In genomic region chr4:21529214-21529613, GRCh38 we compare ENCODE assay signal across 35 cellular contexts.
"Had no signal": no experiment of that assay in that cellular context is flagged by ENCODE, and none has a peak within 500 bp of the region (broad histone marks: within the 10 kb centered on the region; RNA-seq: fewer than 3 reads in every experiment).

No MANE protein-coding gene starts in this region.

- H3K27me3 ChIP-seq: adrenal gland, body of pancreas, brain microvascular endothelial cell, breast epithelium had no signal

- H3K4me3 ChIP-seq: adrenal gland, body of pancreas, breast epithelium had no signal

- ATAC-seq: activated CD8-positive, alpha-beta T cell treated with anti-CD3 and anti-CD28 coated beads for 36 hours; activated naive CD4-positive, alpha-beta T cell treated with anti-CD3 and anti-CD28 coated beads, Interleukin-2, amount 50 U/mL, for 72 hours; activated T-cell treated with anti-CD3 and anti-CD28 coated beads, Interleukin-2, amount 50 U/mL, for 4 hours; activated T-cell treated with anti-CD3 and anti-CD28 coated beads, Interleukin-2, amount 50 U/mL, for 72 hours; activated T-helper 17 cell treated with anti-CD3 and anti-CD28 coated beads, Interleukin-2, amount 50 U/mL, for 72 hours; body of pancreas had no signal

- H3K36me3 ChIP-seq: adrenal gland, brain microvascular endothelial cell, breast epithelium had no signal

- DNase-seq: activated B cell treated with CpG ODN at 0.5 μM for 24 hours; activated CD4-positive, alpha-beta memory T cell treated with anti-CD3 and anti-CD28 coated beads for 36 hours; activated CD4-positive, alpha-beta T cell treated with anti-CD3 and anti-CD28 coated beads for 4 hours; activated CD4-positive, alpha-beta T cell treated with anti-CD3 and anti-CD28 coated beads, Interleukin-2, amount 10 ng/mL, durations not matched to agents 24 days and 14 days; activated CD4-positive, alpha-beta T cell treated with anti-CD3 and anti-CD28 coated beads, Interleukin-2, amount 50 U/mL, for 1 hour; activated CD4-positive, alpha-beta T cell treated with anti-CD3 and anti-CD28 coated beads, Interleukin-2, amount 50 U/mL, for 4 hours; activated CD4-positive, CD25-positive, alpha-beta regulatory T cell treated with anti-CD3 and anti-CD28 coated beads, Interleukin-2, amount 50 U/mL, for 72 hours; activated CD8-positive, alpha-beta memory T cell treated with anti-CD3 and anti-CD28 coated beads, Interleukin-2, amount 50 U/mL, for 4 hours; activated CD8-positive, alpha-beta T cell treated with anti-CD3 and anti-CD28 coated beads for 36 hours; activated effector memory CD4-positive, alpha-beta T cell treated with anti-CD3 and anti-CD28 coated beads, Interleukin-2, amount 50 U/mL, for 16 hours; activated gamma-delta T cell treated with Interleukin-2 at 50 U/mL for 16 hours; activated naive CD4-positive, alpha-beta T cell; activated naive CD4-positive, alpha-beta T cell treated with anti-CD3 and anti-CD28 coated beads for 36 hours; activated naive CD4-positive, alpha-beta T cell treated with anti-CD3 and anti-CD28 coated beads, Interleukin-2, amount 50 U/mL, for 16 hours; activated naive CD8-positive, alpha-beta T cell treated with anti-CD3 and anti-CD28 coated beads for 36 hours; activated T-cell treated with anti-CD3 and anti-CD28 coated beads for 4 hours; activated T-cell treated with anti-CD3 and anti-CD28 coated beads, Interleukin-2, amount 50 U/mL, for 1 hour; activated T-cell treated with anti-CD3 and anti-CD28 coated beads, Interleukin-2, amount 50 U/mL, for 4 hours; activated T-cell treated with anti-CD3 and anti-CD28 coated beads, Interleukin-2, amount 50 U/mL, for 72 hours; adrenal gland; amniotic stem cell; aorta; body of pancreas; brain microvascular endothelial cell; central memory CD4-positive, alpha-beta T cell; SW 1271; T-helper 1 cell; T-helper 2 cell; T-helper 9 cell had no signal

- FAIRE-seq: astrocyte, TTC549 had no signal

- H3K4me1 ChIP-seq: adrenal gland, body of pancreas, breast epithelium had no signal

- H3K9me3 ChIP-seq: adrenal gland, body of pancreas, breast epithelium had no signal

- H3K27ac ChIP-seq: adrenal gland, body of pancreas, brain microvascular endothelial cell, breast epithelium, VCaP had no signal
